In the genomic region with DNA sequence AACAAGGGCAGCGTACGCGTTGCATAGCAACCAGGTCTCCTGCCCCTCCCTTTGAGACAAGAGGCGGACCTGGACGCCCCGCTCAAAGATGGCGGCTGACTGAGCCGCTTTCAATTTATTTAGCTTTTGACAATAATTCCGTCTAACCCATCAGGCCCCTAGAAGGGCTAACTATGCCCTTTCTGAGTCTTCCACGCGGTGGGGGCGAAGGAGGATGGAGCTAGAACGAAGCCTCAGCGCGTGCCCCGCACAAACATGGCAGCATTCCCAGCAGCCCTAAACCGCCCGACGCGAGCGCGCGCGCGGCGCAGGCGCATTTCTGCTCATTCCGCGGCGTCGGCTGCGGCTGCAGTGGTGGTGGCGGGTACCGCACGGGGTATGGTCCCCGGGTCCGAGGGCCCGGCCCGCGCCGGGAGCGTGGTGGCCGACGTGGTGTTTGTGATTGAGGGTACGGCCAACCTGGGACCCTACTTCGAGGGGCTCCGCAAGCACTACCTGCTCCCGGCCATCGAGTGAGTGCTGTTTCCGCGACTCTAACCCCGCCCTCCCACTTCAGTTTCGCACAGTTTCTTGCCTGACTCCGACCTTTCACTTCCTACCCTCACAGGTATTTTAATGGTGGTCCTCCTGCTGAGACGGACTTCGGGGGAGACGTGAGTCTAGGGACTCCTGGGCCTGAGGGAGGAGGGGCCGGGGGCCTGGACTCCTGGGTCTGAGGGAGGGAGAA, we compare ENCODE assay signal across 8 cellular contexts. TPM values are rescaled to one million over a fixed set of nuclear protein-coding genes. Genes with fewer than 3 reads are reported as not detected.
DNase-seq lines count a peak whose midpoint lies in the region; ATAC-seq and TF ChIP-seq lines count a peak whose summit lies in the region.

TSS of gene MED25 (plus strand) at position 326 of the 727 bp plus-strand sequence. CDS start at position 379, 53 bp downstream.

- peaks cover 20% of the 10 kb centered on the region for H3K27me3 Mint-ChIP-seq in brain

- peak in 1 of 2 experiments; percentile 64 for TF ChIP-seq CTCF in brain (conservative IDR thresholded peaks at IDR 0.05)

- peak; percentile 63 for DNase-seq in SKM-1 treated with dmso at 0.1 percent for 144 hours (lab: John Stamatoyannopoulos, UW; ENCODE audit: unreplicated experiment)
- DNase-seq in SKM-1 (lab: John Stamatoyannopoulos, UW; ENCODE audit: unreplicated experiment): no peak
- DNase-seq in NCI-H2081 (lab: John Stamatoyannopoulos, UW): peak; percentile 81 to 84
- DNase-seq in UCSD-AML1 (lab: John Stamatoyannopoulos, UW; ENCODE audit: unreplicated experiment): peak; percentile 89
- DNase-seq in skeletal muscle cell (ENCODE audit: low read depth): peak; percentile 35

- H3K4me3 Mint-ChIP-seq in brain: peak within 1 kb of the TSS; percentile 98 to 100 (median 98)

- H3K9me3 Mint-ChIP-seq in brain: peaks cover 0 to 4% (median 0%) of the 10 kb centered on the region in 5 experiments

- peaks cover 53% of the 10 kb centered on the region for H3K4me1 Mint-ChIP-seq in brain

- peak; percentile 66 for ATAC-seq in HG02981 (IDR thresholded peaks at IDR 0.05; ENCODE audit: unreplicated experiment)

- H3K4me3 ChIP-seq in iPS-11a (ENCODE audit: low read depth, low read length): peak within 1 kb of the TSS; percentile 95
- peak within 1 kb of the TSS; percentile 84 for H3K4me3 ChIP-seq in skeletal muscle cell (ENCODE audit: low read depth, low read length)

- H3K27ac Mint-ChIP-seq in brain: peak within 1 kb of the TSS; percentile 99 to 100 (median 100)

- H3K36me3 Mint-ChIP-seq in brain: peaks cover 16% of the 10 kb centered on the region

RNA-seq across cellular contexts. Expression of gene MED25, which starts in this region (rescaled TPM):
- 96.6 TPM for polyA plus RNA-seq in brain (ENCODE audit: insufficient read depth, low read depth, low replicate concordance)
